ENCODE assay signal across 8 cellular contexts in the genomic region with DNA sequence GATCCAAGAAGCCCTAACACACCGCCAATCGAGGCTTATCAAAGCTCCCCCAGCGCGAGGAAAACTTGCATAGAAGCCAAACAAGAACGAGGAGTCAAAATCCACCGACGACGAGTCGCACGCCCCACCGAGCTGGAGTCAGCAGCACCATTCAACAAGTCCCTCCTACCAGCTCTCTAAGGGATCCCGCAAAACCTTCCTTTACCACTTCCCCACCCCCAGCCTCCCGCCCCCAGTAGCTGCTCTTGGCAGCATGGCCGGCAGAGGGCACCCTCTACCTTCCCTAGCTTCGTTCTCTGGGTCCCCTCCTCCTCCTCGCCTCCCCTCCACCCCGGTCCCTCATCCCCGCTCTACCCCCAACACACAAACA.
DNase-seq lines count a peak whose midpoint lies in the region; ATAC-seq and TF ChIP-seq lines count a peak whose summit lies in the region.

No MANE protein-coding gene starts in this region.

- DNase-seq in activated gamma-delta T cell treated with anti-CD3 and anti-CD28 coated beads, Interleukin-2, amount 50 U/mL, for 16 hours (ENCODE audit: low read depth) = peak; percentile 3
- no peak for DNase-seq in activated gamma-delta T cell treated with Interleukin-2 at 50 U/mL for 16 hours
- peak; percentile 81 for DNase-seq in NB4 (ENCODE audit: low read depth)
- DNase-seq in UCSD-AML1 (lab: John Stamatoyannopoulos, UW; ENCODE audit: unreplicated experiment) = peak; percentile 61
- DNase-seq in cardiac fibroblast (ENCODE audit: low read depth in 2 of 2) = peak; percentile 92 to 94
- DNase-seq in kidney tubule cell (ENCODE audit: low spot score) = peak; percentile 87
- DNase-seq in stimulated activated CD4-positive, alpha-beta T cell treated with anti-CD3 and anti-CD28 coated beads, Interleukin-2, amount 100 ng/mL, for 48 hours = peak; percentile 68 to 70

- no peak for TF ChIP-seq POLR2A in NB4 (IDR thresholded peaks at IDR 0.05; ENCODE audit: extremely low read depth, insufficient read length)

- peak; percentile 71 for ATAC-seq in HG02623 (IDR thresholded peaks at IDR 0.05; ENCODE audit: unreplicated experiment)

- H3K4me3 ChIP-seq in NB4 (ENCODE audit: low read depth, low read length) (no peak overlapping the region), cardiac fibroblast (replicated peaks in 1 of 2; ENCODE audit: low read depth in 2 of 2, low read length in 2 of 2) (peak overlapping the region; percentile 64 to 78)

- TF ChIP-seq CTCF in NB4 (IDR thresholded peaks at IDR 0.05; ENCODE audit: low read depth, low read length) (peak; percentile 57), cardiac fibroblast (IDR thresholded peaks at IDR 0.05; ENCODE audit: low read depth, low read length) (peak; percentile 80)
